20 cellular contexts compared by ENCODE assay signal in the genomic region with DNA sequence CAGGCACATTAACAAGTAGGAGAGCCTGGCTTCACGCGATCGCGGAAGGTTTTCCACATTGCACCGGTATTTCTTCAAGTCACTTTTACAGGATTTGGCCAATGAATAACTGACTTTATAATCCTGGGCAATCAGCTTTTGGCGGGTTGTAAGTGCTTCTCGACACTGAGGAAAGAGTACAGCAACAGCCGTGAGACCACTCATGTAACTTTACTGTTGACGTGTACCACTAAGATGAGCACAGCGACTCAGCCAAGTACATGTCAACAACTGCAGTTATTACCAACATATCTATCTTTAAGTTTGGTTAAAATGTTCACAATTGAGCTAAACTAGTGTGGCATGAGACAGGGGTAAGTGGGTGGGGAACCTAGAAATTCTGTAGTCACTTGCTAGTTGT.
"Had no signal": no experiment of that assay in that cellular context is flagged by ENCODE, and none has a peak within 500 bp of the region (broad histone marks: within the 10 kb centered on the region; RNA-seq: fewer than 3 reads in every experiment).

No MANE protein-coding gene starts in this region.

- ATAC-seq: SK-N-SH treated with all-trans-retinoic acid at 6 μM for 48 hours had no signal

- H3K27ac ChIP-seq: SJCRH30 had no signal

- H3K36me3 ChIP-seq: MG63, SJCRH30 had no signal

- DNase-seq: Karpas-422, KBM-7, MG63, NCI-H1092, NCI-H1105 treated with DMSO at 0.1 percent for 48 hours, NCI-H1417 treated with DMSO at 0.1 percent for 48 hours, NCI-H146, NCI-H1694 treated with DMSO at 0.1 percent for 48 hours, NCI-H1930, NCI-H2081, NCI-H2107, NCI-H2227 treated with DMSO at 0.1 percent for 48 hours, NCI-H524 treated with DMSO at 0.1 percent for 48 hours, NCI-H69, NCI-H774, RPMI8226, SHP77 treated with DMSO at 0.1 percent for 48 hours, SJCRH30 had no signal

- H3K9me3 ChIP-seq: MG63, SJCRH30 had no signal

- H3K4me1 ChIP-seq: SJCRH30 had no signal

- FAIRE-seq: RCC 7860 had no signal

- H3K4me3 ChIP-seq: MG63, SJCRH30 had no signal

- H3K27me3 ChIP-seq: MG63, SJCRH30 had no signal
